ENCODE assay signal across 12 cellular contexts in genomic region chr7:149620961-149621360, GRCh38.
DNase-seq lines count a peak whose midpoint lies in the region; ATAC-seq and TF ChIP-seq lines count a peak whose summit lies in the region.
"Had no signal": no experiment of that assay in that cellular context is flagged by ENCODE, and none has a peak within 500 bp of the region (broad histone marks: within the 10 kb centered on the region; RNA-seq: fewer than 3 reads in every experiment).

No MANE protein-coding gene starts in this region.

- DNase-seq in activated CD4-positive, alpha-beta T cell treated with anti-CD3 and anti-CD28 coated beads, Interleukin-2, amount 10 ng/mL, durations not matched to agents 24 days and 14 days, result peak; percentile 65
- no peak for DNase-seq in activated CD4-positive, alpha-beta T cell treated with anti-CD3 and anti-CD28 coated beads, Interleukin-2, amount 50 U/mL, for 4 hours
- peak; percentile 69 to 82 for DNase-seq in stimulated activated CD8-positive, alpha-beta memory T cell treated with anti-CD3 and anti-CD28 coated beads, Interleukin-7, amount 100 ng/mL, for 48 hours (ENCODE audit: extremely low read depth in 1 of 2, low read depth in 1 of 2)
- no peak for DNase-seq in colonic mucosa
- DNase-seq in DMS153 treated with DMSO at 0.1 percent for 48 hours (lab: John Stamatoyannopoulos, UW; ENCODE audit: unreplicated experiment), result no peak
- DNase-seq in mesothelial cell of epicardium (ENCODE audit: low spot score in 2 of 2, unreplicated experiment in 2 of 2), result no peak
- DNase-seq: NCI-H1417 had no signal

- peaks cover 6% of the 10 kb centered on the region for H3K4me1 ChIP-seq in colonic mucosa

- intact Hi-C loops in activated CD4-positive, alpha-beta T cell treated with anti-CD3 and anti-CD28 coated beads, Interleukin-2, amount 10 ng/mL, durations not matched to agents 24 days and 14 days (cut with micrococcal nuclease), result loop anchor here (10.0 kb wide), 4 partner anchors 94 to 1464 kb away; partner anchors contain the start of genes AGAP3, ATP6V0E2, FASTK and TMUB1
- intact Hi-C loops in colonic mucosa (cut with DNase I), result loop anchor here (10.0 kb wide), 1 partner anchor 126 kb away; the partner anchor contains the start of gene ZNF746

- no peaks in the 10 kb centered on the region for H3K9me3 ChIP-seq in colonic mucosa
- H3K9me3 ChIP-seq: A549 had no signal

- no peaks in the 10 kb centered on the region for H3K9me3 Mint-ChIP-seq in activated CD4-positive, alpha-beta T cell treated with anti-CD3 and anti-CD28 coated beads, Interleukin-2, amount 10 ng/mL, durations not matched to agents 24 days and 14 days
- no peaks in the 10 kb centered on the region for H3K9me3 Mint-ChIP-seq in activated T-helper 17 cell treated with anti-CD3 and anti-CD28 coated beads, Interleukin-2, amount 50 U/mL, for 72 hours
- no peaks in the 10 kb centered on the region for H3K9me3 Mint-ChIP-seq in mesothelial cell of epicardium
- H3K9me3 Mint-ChIP-seq: dendritic cell treated with granulocyte-macrophage colony-stimulating factor and Interleukin-4, amounts not matched to agents 40 ng/mL and 50 ng/mL, for 4 days had no signal

- H3K4me3 ChIP-seq in colonic mucosa, result no peak overlapping the region
- H3K4me3 ChIP-seq: A549, skin epidermis had no signal

- peak; percentile 40 for ATAC-seq in HG03095 (IDR thresholded peaks at IDR 0.05; ENCODE audit: unreplicated experiment)
- ATAC-seq in activated T-helper 17 cell treated with anti-CD3 and anti-CD28 coated beads, Interleukin-2, amount 50 U/mL, for 72 hours (replicated peaks), result peak; percentile 76
- ATAC-seq: A549 had no signal

- no peaks in the 10 kb centered on the region for H3K27me3 ChIP-seq in colonic mucosa

- TF ChIP-seq CTCF in colonic mucosa (IDR thresholded peaks at IDR 0.05), result no peak
- TF ChIP-seq CTCF in mesothelial cell of epicardium (IDR thresholded peaks at IDR 0.05; ENCODE audit: unreplicated experiment), result no peak

- peak overlapping the region; percentile 22 for H3K4me3 Mint-ChIP-seq in activated CD4-positive, alpha-beta T cell treated with anti-CD3 and anti-CD28 coated beads, Interleukin-2, amount 10 ng/mL, durations not matched to agents 24 days and 14 days
- H3K4me3 Mint-ChIP-seq in activated T-helper 17 cell treated with anti-CD3 and anti-CD28 coated beads, Interleukin-2, amount 50 U/mL, for 72 hours, result peak overlapping the region; percentile 99
- no peak overlapping the region for H3K4me3 Mint-ChIP-seq in mesothelial cell of epicardium

- H3K27ac ChIP-seq in colonic mucosa, result no peak overlapping the region
- H3K27ac ChIP-seq: A549, skin epidermis had no signal

- peaks cover under 1% of the 10 kb centered on the region for H3K27me3 Mint-ChIP-seq in activated CD4-positive, alpha-beta T cell treated with anti-CD3 and anti-CD28 coated beads, Interleukin-2, amount 10 ng/mL, durations not matched to agents 24 days and 14 days
- no peaks in the 10 kb centered on the region for H3K27me3 Mint-ChIP-seq in activated T-helper 17 cell treated with anti-CD3 and anti-CD28 coated beads, Interleukin-2, amount 50 U/mL, for 72 hours
- H3K27me3 Mint-ChIP-seq in mesothelial cell of epicardium (ENCODE audit: low read depth), result no peaks in the 10 kb centered on the region
- H3K27me3 Mint-ChIP-seq: dendritic cell treated with granulocyte-macrophage colony-stimulating factor and Interleukin-4, amounts not matched to agents 40 ng/mL and 50 ng/mL, for 4 days had no signal

- peak overlapping the region; percentile 56 for H3K27ac Mint-ChIP-seq in activated CD4-positive, alpha-beta T cell treated with anti-CD3 and anti-CD28 coated beads, Interleukin-2, amount 10 ng/mL, durations not matched to agents 24 days and 14 days
- peak overlapping the region; percentile 98 for H3K27ac Mint-ChIP-seq in activated T-helper 17 cell treated with anti-CD3 and anti-CD28 coated beads, Interleukin-2, amount 50 U/mL, for 72 hours
- H3K27ac Mint-ChIP-seq in mesothelial cell of epicardium, result no peak overlapping the region

- H3K36me3 ChIP-seq in colonic mucosa, result peaks cover 6% of the 10 kb centered on the region

- peaks cover 33% of the 10 kb centered on the region for H3K4me1 Mint-ChIP-seq in activated CD4-positive, alpha-beta T cell treated with anti-CD3 and anti-CD28 coated beads, Interleukin-2, amount 10 ng/mL, durations not matched to agents 24 days and 14 days
- H3K4me1 Mint-ChIP-seq in activated T-helper 17 cell treated with anti-CD3 and anti-CD28 coated beads, Interleukin-2, amount 50 U/mL, for 72 hours, result peaks cover 39% of the 10 kb centered on the region
- H3K4me1 Mint-ChIP-seq in mesothelial cell of epicardium, result peaks cover 28% of the 10 kb centered on the region

- peaks cover 55% of the 10 kb centered on the region for H3K36me3 Mint-ChIP-seq in activated CD4-positive, alpha-beta T cell treated with anti-CD3 and anti-CD28 coated beads, Interleukin-2, amount 10 ng/mL, durations not matched to agents 24 days and 14 days (ENCODE audit: low read depth)
- peaks cover 73% of the 10 kb centered on the region for H3K36me3 Mint-ChIP-seq in activated T-helper 17 cell treated with anti-CD3 and anti-CD28 coated beads, Interleukin-2, amount 50 U/mL, for 72 hours (ENCODE audit: low read depth)
- H3K36me3 Mint-ChIP-seq in mesothelial cell of epicardium, result peaks cover 33% of the 10 kb centered on the region

- no peak overlapping the region for H3K9ac ChIP-seq in colonic mucosa (ENCODE audit: low read depth in 2 of 2, low read length in 2 of 2)

Comparison
In these comparisons a context has a peak if more than half of its experiments do, and no peak if none do; other contexts are left out.
1. DNase-seq: peak in activated CD4-positive, alpha-beta T cell treated with anti-CD3 and anti-CD28 coated beads, Interleukin-2, amount 10 ng/mL, durations not matched to agents 24 days and 14 days (single experiment) and stimulated activated CD8-positive, alpha-beta memory T cell treated with anti-CD3 and anti-CD28 coated beads, Interleukin-7, amount 100 ng/mL, for 48 hours (2 of 2); none in activated CD4-positive, alpha-beta T cell treated with anti-CD3 and anti-CD28 coated beads, Interleukin-2, amount 50 U/mL, for 4 hours (0 of 2), colonic mucosa (single experiment), DMS153 treated with DMSO at 0.1 percent for 48 hours (single experiment) and mesothelial cell of epicardium (0 of 2).